ENCODE assay signal across 4 cellular contexts in genomic region chr5:774304-774703, GRCh38. TPM values are rescaled to one million over a fixed set of nuclear protein-coding genes. Genes with fewer than 3 reads are reported as not detected.
"Had no signal": no experiment of that assay in that cellular context is flagged by ENCODE, and none has a peak within 500 bp of the region (broad histone marks: within the 10 kb centered on the region; RNA-seq: fewer than 3 reads in every experiment).

No MANE protein-coding gene starts in this region.

RNA-seq across cellular contexts. Expression of gene ZDHHC11B, which starts 10.2 kb away (rescaled TPM):
- total RNA-seq: activated naive CD8-positive, alpha-beta T cell treated with anti-CD3 and anti-CD28 coated beads for 36 hours; dermis microvascular lymphatic vessel endothelial cell; pulmonary artery endothelial cell had no signal
- polyA plus RNA-seq: naive thymus-derived CD8-positive, alpha-beta T cell had no signal
